In the genomic region with DNA sequence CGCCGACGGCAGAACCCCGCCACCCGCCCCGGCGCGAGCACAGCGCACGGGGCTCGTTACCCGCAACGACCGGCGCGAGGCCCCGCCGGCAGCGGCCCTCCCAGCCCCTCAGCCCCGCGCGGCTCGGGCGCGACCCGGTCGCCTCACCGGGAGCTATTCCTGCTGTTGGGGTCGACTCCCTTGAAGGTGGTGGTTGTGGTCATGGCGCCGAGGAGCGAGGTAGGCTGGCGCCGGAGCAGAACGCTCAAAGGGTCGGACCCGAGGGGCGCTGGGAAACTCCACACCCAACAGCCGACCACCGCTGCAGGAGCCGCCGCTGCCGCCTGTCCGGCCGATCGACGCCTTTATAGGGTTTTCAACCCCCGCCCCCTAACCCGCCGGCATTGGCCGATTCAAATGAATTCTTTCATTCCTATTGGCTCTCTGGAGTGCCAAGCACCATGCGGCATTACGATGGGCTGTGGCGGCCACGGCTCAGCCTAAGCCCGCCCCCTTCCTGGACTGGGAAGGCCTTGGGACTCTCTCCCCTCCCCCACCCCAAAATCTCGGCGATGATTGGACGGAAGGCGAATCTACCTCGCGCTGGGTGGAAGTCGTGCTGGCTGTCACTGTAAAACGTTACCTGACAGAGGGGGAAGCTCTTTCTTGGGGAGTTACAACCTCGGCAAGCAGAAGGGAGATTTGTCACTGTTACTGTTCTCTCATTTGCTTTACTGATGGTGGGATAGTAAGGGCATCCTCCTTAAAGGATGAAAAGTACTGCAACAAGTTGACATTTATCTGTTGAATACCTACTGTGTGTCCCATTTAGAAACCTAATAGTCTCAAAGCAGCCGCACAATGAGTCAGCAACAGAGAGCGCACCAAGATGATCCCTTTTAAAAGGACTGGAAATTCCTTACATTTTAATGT, we compare ENCODE assay signal across 1 cellular context.
A peak's percentile ranks its signal among the peaks of the same experiment; 100 is the strongest.
TF ChIP-seq lines count a peak whose summit lies in the region.

JPT1 (minus strand) TSS at position 318 of the 912 bp plus-strand sequence; CDS start at position 203, 115 bp downstream.

TF ChIP-seq in A549, 52 proteins besides CTCF, POLR2A, EP300 and RAD21 (continued from another document):
- no peak; the same call in 2 of the 3 replicates for TF ChIP-seq SMC3 (IDR thresholded peaks at IDR 0.05)
- TF ChIP-seq JUN (IDR thresholded peaks at IDR 0.05), result peak; percentile 93 to 99
- TF ChIP-seq, protein P1, sequence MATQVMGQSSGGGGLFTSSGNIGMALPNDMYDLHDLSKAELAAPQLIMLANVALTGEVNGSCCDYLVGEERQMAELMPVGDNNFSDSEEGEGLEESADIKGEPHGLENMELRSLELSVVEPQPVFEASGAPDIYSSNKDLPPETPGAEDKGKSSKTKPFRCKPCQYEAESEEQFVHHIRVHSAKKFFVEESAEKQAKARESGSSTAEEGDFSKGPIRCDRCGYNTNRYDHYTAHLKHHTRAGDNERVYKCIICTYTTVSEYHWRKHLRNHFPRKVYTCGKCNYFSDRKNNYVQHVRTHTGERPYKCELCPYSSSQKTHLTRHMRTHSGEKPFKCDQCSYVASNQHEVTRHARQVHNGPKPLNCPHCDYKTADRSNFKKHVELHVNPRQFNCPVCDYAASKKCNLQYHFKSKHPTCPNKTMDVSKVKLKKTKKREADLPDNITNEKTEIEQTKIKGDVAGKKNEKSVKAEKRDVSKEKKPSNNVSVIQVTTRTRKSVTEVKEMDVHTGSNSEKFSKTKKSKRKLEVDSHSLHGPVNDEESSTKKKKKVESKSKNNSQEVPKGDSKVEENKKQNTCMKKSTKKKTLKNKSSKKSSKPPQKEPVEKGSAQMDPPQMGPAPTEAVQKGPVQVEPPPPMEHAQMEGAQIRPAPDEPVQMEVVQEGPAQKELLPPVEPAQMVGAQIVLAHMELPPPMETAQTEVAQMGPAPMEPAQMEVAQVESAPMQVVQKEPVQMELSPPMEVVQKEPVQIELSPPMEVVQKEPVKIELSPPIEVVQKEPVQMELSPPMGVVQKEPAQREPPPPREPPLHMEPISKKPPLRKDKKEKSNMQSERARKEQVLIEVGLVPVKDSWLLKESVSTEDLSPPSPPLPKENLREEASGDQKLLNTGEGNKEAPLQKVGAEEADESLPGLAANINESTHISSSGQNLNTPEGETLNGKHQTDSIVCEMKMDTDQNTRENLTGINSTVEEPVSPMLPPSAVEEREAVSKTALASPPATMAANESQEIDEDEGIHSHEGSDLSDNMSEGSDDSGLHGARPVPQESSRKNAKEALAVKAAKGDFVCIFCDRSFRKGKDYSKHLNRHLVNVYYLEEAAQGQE (IDR thresholded peaks at IDR 0.05), result peak; percentile 39; the same call in 1 of the 2 replicates
- no peak for TF ChIP-seq FOSL2 (IDR thresholded peaks at IDR 0.05)
- TF ChIP-seq FOSL2 (CRISPR knock-in tag; IDR thresholded peaks at IDR 0.05), result peak; percentile 16
- TF ChIP-seq EHF (CRISPR knock-in tag; IDR thresholded peaks at IDR 0.05), result no peak
- peak; percentile 62 for TF ChIP-seq CHD2 (IDR thresholded peaks at IDR 0.05; ENCODE audit: low read length, partially characterized antibody)
- TF ChIP-seq ZNF302 (CRISPR knock-in tag; IDR thresholded peaks at IDR 0.05), result no peak
- TF ChIP-seq, protein P2, sequence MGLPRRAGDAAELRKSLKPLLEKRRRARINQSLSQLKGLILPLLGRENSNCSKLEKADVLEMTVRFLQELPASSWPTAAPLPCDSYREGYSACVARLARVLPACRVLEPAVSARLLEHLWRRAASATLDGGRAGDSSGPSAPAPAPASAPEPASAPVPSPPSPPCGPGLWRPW (IDR thresholded peaks at IDR 0.05), result no peak
- no peak for TF ChIP-seq CEBPB (IDR thresholded peaks at IDR 0.05)
- no peak for TF ChIP-seq CHD4 (IDR thresholded peaks at IDR 0.05; ENCODE audit: borderline replicate concordance)
- no peak for TF ChIP-seq KDM1A (IDR thresholded peaks at IDR 0.05; ENCODE audit: low read depth)
- no peak for TF ChIP-seq HOXA7 (CRISPR knock-in tag; IDR thresholded peaks at IDR 0.05)
- TF ChIP-seq, protein P3, sequence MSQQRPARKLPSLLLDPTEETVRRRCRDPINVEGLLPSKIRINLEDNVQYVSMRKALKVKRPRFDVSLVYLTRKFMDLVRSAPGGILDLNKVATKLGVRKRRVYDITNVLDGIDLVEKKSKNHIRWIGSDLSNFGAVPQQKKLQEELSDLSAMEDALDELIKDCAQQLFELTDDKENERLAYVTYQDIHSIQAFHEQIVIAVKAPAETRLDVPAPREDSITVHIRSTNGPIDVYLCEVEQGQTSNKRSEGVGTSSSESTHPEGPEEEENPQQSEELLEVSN (IDR thresholded peaks at IDR 0.05; ENCODE audit: borderline replicate concordance, low read depth), result peak; percentile 70; the same call in 1 of the 2 replicates
- no peak for TF ChIP-seq NPAS2 (CRISPR knock-in tag; IDR thresholded peaks at IDR 0.05; ENCODE audit: borderline replicate concordance)
- peak; percentile 93 for TF ChIP-seq TP53 (CRISPR knock-in tag; IDR thresholded peaks at IDR 0.05)
- TF ChIP-seq ZSCAN20 (CRISPR knock-in tag; IDR thresholded peaks at IDR 0.05), result no peak
- TF ChIP-seq RCOR1 (IDR thresholded peaks at IDR 0.05; ENCODE audit: low read depth, low read length), result no peak
- peak; percentile 30; the same call in 1 of the 2 replicates for TF ChIP-seq GATA3 (IDR thresholded peaks at IDR 0.05; ENCODE audit: borderline replicate concordance)
- TF ChIP-seq, protein P4, sequence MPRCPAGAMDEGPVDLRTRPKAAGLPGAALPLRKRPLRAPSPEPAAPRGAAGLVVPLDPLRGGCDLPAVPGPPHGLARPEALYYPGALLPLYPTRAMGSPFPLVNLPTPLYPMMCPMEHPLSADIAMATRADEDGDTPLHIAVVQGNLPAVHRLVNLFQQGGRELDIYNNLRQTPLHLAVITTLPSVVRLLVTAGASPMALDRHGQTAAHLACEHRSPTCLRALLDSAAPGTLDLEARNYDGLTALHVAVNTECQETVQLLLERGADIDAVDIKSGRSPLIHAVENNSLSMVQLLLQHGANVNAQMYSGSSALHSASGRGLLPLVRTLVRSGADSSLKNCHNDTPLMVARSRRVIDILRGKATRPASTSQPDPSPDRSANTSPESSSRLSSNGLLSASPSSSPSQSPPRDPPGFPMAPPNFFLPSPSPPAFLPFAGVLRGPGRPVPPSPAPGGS (IDR thresholded peaks at IDR 0.05), result peak; percentile 100
- no peak for TF ChIP-seq HOXB13 (CRISPR knock-in tag; IDR thresholded peaks at IDR 0.05; ENCODE audit: low read depth)
- no peak for TF ChIP-seq MYC (IDR thresholded peaks at IDR 0.05; ENCODE audit: borderline replicate concordance, low read length)
- 0 out of 2 replicates have a peak, but pooled peaks have one; percentile 41 for TF ChIP-seq MAZ (IDR thresholded peaks at IDR 0.05; ENCODE audit: borderline replicate concordance, low read depth, low read length)
- no peak for TF ChIP-seq JUNB (IDR thresholded peaks at IDR 0.05)
- no peak for TF ChIP-seq ZC3H11A (IDR thresholded peaks at IDR 0.05)
- TF ChIP-seq NFE2L2 (conservative IDR thresholded peaks at IDR 0.05; ENCODE audit: low read length), result 0 out of 2 replicates have a peak, but pooled peaks have one; percentile 8
- no peak for TF ChIP-seq RNF2 (IDR thresholded peaks at IDR 0.05; ENCODE audit: borderline replicate concordance, low read depth)
- TF ChIP-seq, protein P5, sequence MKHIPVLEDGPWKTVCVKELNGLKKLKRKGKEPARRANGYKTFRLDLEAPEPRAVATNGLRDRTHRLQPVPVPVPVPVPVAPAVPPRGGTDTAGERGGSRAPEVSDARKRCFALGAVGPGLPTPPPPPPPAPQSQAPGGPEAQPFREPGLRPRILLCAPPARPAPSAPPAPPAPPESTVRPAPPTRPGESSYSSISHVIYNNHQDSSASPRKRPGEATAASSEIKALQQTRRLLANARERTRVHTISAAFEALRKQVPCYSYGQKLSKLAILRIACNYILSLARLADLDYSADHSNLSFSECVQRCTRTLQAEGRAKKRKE (CRISPR knock-in tag; IDR thresholded peaks at IDR 0.05; ENCODE audit: low read depth), result no peak
- no peak for TF ChIP-seq CBX8 (IDR thresholded peaks at IDR 0.05)
- peak; percentile 47; the same call in 1 of the 2 replicates for TF ChIP-seq RFX5 (IDR thresholded peaks at IDR 0.05)
- no peak for TF ChIP-seq BHLHE40 (IDR thresholded peaks at IDR 0.05; ENCODE audit: low read depth, low read length)
- no peak for TF ChIP-seq KDM5A (IDR thresholded peaks at IDR 0.05)
- no peak for TF ChIP-seq EHMT2 (IDR thresholded peaks at IDR 0.05; ENCODE audit: low read depth)
- no peak for TF ChIP-seq HDAC2 (IDR thresholded peaks at IDR 0.05)
